1 cellular context compared by ENCODE assay signal in the genomic region with DNA sequence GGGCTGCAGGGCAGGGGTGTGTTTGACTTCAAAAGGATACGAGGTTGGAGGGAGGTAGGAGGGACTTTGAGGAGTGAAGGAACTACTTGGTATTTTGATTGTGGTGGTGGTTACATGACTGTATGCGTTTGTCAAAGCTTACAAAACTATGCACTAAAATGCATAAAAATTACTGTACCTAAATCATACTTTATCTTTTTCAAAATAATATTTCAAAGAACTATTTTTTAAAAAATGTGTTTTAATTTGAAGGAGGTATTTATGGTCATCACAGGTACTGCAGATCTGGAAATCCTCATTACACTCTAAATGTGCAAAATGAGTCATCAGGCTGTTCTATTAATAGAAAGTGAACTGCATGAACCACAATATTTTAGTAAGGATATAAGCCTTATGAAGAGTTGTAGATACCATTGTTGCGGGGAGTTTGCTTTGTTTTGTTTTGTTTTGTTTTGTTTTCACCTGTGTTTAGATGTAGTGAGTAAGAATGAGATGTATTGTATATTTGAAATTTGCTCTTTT.
TF ChIP-seq lines count a peak whose summit lies in the region.

No MANE protein-coding gene starts in this region.

TF ChIP-seq in GM12878, 131 proteins besides CTCF, POLR2A, EP300 and RAD21 (continued from another document):
- TF ChIP-seq, protein P1, sequence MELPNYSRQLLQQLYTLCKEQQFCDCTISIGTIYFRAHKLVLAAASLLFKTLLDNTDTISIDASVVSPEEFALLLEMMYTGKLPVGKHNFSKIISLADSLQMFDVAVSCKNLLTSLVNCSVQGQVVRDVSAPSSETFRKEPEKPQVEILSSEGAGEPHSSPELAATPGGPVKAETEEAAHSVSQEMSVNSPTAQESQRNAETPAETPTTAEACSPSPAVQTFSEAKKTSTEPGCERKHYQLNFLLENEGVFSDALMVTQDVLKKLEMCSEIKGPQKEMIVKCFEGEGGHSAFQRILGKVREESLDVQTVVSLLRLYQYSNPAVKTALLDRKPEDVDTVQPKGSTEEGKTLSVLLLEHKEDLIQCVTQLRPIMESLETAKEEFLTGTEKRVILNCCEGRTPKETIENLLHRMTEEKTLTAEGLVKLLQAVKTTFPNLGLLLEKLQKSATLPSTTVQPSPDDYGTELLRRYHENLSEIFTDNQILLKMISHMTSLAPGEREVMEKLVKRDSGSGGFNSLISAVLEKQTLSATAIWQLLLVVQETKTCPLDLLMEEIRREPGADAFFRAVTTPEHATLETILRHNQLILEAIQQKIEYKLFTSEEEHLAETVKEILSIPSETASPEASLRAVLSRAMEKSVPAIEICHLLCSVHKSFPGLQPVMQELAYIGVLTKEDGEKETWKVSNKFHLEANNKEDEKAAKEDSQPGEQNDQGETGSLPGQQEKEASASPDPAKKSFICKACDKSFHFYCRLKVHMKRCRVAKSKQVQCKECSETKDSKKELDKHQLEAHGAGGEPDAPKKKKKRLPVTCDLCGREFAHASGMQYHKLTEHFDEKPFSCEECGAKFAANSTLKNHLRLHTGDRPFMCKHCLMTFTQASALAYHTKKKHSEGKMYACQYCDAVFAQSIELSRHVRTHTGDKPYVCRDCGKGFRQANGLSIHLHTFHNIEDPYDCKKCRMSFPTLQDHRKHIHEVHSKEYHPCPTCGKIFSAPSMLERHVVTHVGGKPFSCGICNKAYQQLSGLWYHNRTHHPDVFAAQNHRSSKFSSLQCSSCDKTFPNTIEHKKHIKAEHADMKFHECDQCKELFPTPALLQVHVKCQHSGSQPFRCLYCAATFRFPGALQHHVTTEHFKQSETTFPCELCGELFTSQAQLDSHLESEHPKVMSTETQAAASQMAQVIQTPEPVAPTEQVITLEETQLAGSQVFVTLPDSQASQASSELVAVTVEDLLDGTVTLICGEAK (IDR thresholded peaks at IDR 0.05; ENCODE audit: borderline replicate concordance) = no peak
- TF ChIP-seq, protein P2, sequence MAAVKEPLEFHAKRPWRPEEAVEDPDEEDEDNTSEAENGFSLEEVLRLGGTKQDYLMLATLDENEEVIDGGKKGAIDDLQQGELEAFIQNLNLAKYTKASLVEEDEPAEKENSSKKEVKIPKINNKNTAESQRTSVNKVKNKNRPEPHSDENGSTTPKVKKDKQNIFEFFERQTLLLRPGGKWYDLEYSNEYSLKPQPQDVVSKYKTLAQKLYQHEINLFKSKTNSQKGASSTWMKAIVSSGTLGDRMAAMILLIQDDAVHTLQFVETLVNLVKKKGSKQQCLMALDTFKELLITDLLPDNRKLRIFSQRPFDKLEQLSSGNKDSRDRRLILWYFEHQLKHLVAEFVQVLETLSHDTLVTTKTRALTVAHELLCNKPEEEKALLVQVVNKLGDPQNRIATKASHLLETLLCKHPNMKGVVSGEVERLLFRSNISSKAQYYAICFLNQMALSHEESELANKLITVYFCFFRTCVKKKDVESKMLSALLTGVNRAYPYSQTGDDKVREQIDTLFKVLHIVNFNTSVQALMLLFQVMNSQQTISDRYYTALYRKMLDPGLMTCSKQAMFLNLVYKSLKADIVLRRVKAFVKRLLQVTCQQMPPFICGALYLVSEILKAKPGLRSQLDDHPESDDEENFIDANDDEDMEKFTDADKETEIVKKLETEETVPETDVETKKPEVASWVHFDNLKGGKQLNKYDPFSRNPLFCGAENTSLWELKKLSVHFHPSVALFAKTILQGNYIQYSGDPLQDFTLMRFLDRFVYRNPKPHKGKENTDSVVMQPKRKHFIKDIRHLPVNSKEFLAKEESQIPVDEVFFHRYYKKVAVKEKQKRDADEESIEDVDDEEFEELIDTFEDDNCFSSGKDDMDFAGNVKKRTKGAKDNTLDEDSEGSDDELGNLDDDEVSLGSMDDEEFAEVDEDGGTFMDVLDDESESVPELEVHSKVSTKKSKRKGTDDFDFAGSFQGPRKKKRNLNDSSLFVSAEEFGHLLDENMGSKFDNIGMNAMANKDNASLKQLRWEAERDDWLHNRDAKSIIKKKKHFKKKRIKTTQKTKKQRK (IDR thresholded peaks at IDR 0.05; ENCODE audit: low read depth, low read length) = no peak
- TF ChIP-seq, protein P3, sequence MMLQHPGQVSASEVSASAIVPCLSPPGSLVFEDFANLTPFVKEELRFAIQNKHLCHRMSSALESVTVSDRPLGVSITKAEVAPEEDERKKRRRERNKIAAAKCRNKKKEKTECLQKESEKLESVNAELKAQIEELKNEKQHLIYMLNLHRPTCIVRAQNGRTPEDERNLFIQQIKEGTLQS (IDR thresholded peaks at IDR 0.05; ENCODE audit: borderline replicate concordance, extremely low read depth, low read depth, low read length) = no peak
- TF ChIP-seq POLR2AphosphoS2 (IDR thresholded peaks at IDR 0.05; ENCODE audit: low read depth, low read length) (no peak), ZNF384 (IDR thresholded peaks at IDR 0.05; ENCODE audit: borderline replicate concordance, low read depth, low read length) (no peak), MTA2 (IDR thresholded peaks at IDR 0.05; ENCODE audit: low read depth) (peak; percentile 30; the same call in 1 of the 2 replicates)
TF ChIP-seq in GM12878: peak in this region for 8.
